10 cellular contexts compared by ENCODE assay signal in the genomic region with DNA sequence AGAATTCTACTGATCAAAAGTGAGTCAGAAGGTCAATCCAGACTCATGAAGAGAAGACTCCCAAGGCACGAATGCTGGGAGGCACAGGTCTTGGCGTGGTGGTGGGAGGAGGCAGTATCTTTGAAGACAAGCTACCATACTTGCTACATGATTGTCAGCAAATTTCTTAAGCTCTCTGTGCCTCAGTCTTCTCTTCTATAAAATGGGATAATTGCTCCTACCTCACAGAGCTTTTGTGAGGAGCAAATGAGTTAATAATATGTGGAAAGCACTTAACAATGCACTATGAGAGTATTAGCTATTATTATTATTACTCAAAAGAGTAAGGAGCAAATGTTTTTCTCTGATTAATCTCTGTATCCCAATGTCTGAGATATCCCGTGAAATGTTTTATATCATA. TPM values are rescaled to one million over a fixed set of nuclear protein-coding genes. Genes with fewer than 3 reads are reported as not detected.
DNase-seq lines count a peak whose midpoint lies in the region; ATAC-seq and TF ChIP-seq lines count a peak whose summit lies in the region.
"Had no signal": no experiment of that assay in that cellular context is flagged by ENCODE, and none has a peak within 500 bp of the region (broad histone marks: within the 10 kb centered on the region; RNA-seq: fewer than 3 reads in every experiment).

No MANE protein-coding gene starts in this region.

- CTCF ChIA-PET in activated CD4-positive, alpha-beta T cell treated with anti-CD3 and anti-CD28 coated beads, Interleukin-2, amount 10 ng/mL, durations not matched to agents 7 days and 5 days (lab: Charles Lee) = interaction anchor here (0.8 to 3.0 kb wide), 5 partner anchors 10 to 124 kb away, joined by 3 to 18 read pairs (median 6); no protein-coding TSS in a partner anchor

- peak overlapping the region; percentile 99 for H3K27ac Mint-ChIP-seq in activated CD4-positive, alpha-beta T cell treated with anti-CD3 and anti-CD28 coated beads, Interleukin-2, amount 10 ng/mL, durations not matched to agents 7 days and 5 days
- peak overlapping the region; percentile 40 for H3K27ac Mint-ChIP-seq in endodermal cell

- peaks cover 72% of the 10 kb centered on the region for H3K4me1 Mint-ChIP-seq in activated CD4-positive, alpha-beta T cell treated with anti-CD3 and anti-CD28 coated beads, Interleukin-2, amount 10 ng/mL, durations not matched to agents 7 days and 5 days
- peaks cover 27% of the 10 kb centered on the region for H3K4me1 Mint-ChIP-seq in endodermal cell

- H3K36me3 ChIP-seq in Peyer's patch (peaks cover 0 to 4% (median 0%) of the 10 kb centered on the region in 3 donors), endodermal cell (ENCODE audit: control insufficient read depth, insufficient read depth, low read length) (peaks cover 39% of the 10 kb centered on the region), skeletal muscle tissue (ENCODE audit: control insufficient read depth in 3 of 3, insufficient read depth in 3 of 3, low read length in 3 of 3) (no peaks in the 10 kb centered on the region)

- TF ChIP-seq POLR2A in Peyer's patch (IDR thresholded peaks at IDR 0.05) = no peak

- H3K4me3 Mint-ChIP-seq in activated CD4-positive, alpha-beta T cell treated with anti-CD3 and anti-CD28 coated beads, Interleukin-2, amount 10 ng/mL, durations not matched to agents 7 days and 5 days = no peak overlapping the region
- H3K4me3 Mint-ChIP-seq in endodermal cell = no peak overlapping the region

- peak overlapping the region; percentile 62 to 79 (median 74) for H3K27ac ChIP-seq in Peyer's patch
- no peak overlapping the region for H3K27ac ChIP-seq in endodermal cell (ENCODE audit: low read depth, low read length)
- H3K27ac ChIP-seq in skeletal muscle tissue (ENCODE audit: low read depth, low read length) = peak overlapping the region; percentile 83

- H3K4me3 ChIP-seq in Peyer's patch (no peak overlapping the region), endodermal cell (ENCODE audit: low read length) (no peak overlapping the region), skeletal muscle tissue (ENCODE audit: low read length in 3 of 3) (no peak overlapping the region)

- no peaks in the 10 kb centered on the region for H3K27me3 ChIP-seq in Peyer's patch
- H3K27me3 ChIP-seq in endodermal cell (ENCODE audit: control insufficient read depth, insufficient read depth, low read length, poor library complexity, severe bottlenecking) = no peaks in the 10 kb centered on the region
- no peaks in the 10 kb centered on the region for H3K27me3 ChIP-seq in skeletal muscle tissue (ENCODE audit: control insufficient read depth in 3 of 3, insufficient read depth in 3 of 3, low read length in 3 of 3)

- peaks cover 14% of the 10 kb centered on the region for H3K36me3 Mint-ChIP-seq in activated CD4-positive, alpha-beta T cell treated with anti-CD3 and anti-CD28 coated beads, Interleukin-2, amount 10 ng/mL, durations not matched to agents 7 days and 5 days (ENCODE audit: low read depth)
- peaks cover 24% of the 10 kb centered on the region for H3K36me3 Mint-ChIP-seq in endodermal cell (ENCODE audit: low read depth)

- no peaks in the 10 kb centered on the region for H3K9me3 ChIP-seq in Peyer's patch
- H3K9me3 ChIP-seq in endodermal cell (ENCODE audit: control insufficient read depth, low read length) = no peaks in the 10 kb centered on the region
- H3K9me3 ChIP-seq in skeletal muscle tissue (ENCODE audit: control insufficient read depth in 3 of 3, low read length in 3 of 3) = no peaks in the 10 kb centered on the region

- ATAC-seq in HG03097 (IDR thresholded peaks at IDR 0.05; ENCODE audit: low FRiP score, unreplicated experiment) (no peak), HG03520 (IDR thresholded peaks at IDR 0.05; ENCODE audit: unreplicated experiment) (no peak)
- ATAC-seq: Right ventricle myocardium inferior had no signal

- DNase-seq in activated CD4-positive, alpha-beta T cell treated with anti-CD3 and anti-CD28 coated beads, Interleukin-2, amount 10 ng/mL, durations not matched to agents 7 days and 5 days = no peak
- no peak for DNase-seq in activated CD4-positive, alpha-beta T cell treated with anti-CD3 and anti-CD28 coated beads, Interleukin-2, amount 50 U/mL, for 4 hours
- no peak for DNase-seq in Peyer's patch
- DNase-seq in endodermal cell = no peak
- no peak for DNase-seq in NCI-H1694 treated with DMSO at 0.1 percent for 48 hours (lab: John Stamatoyannopoulos, UW)
- DNase-seq: ACHN had no signal

- no peak for TF ChIP-seq CTCF in Peyer's patch (IDR thresholded peaks at IDR 0.05)
- TF ChIP-seq CTCF in endodermal cell (conservative IDR thresholded peaks at IDR 0.05) = no peak

- 100% methylated on average over 2 of the region's 3 CpGs for WGBS in endodermal cell (ENCODE audit: insufficient coverage in 1 of 2, insufficient read length in 1 of 2), 2 experiments

- POLR2A ChIA-PET in activated CD4-positive, alpha-beta T cell treated with anti-CD3 and anti-CD28 coated beads, Interleukin-2, amount 10 ng/mL, durations not matched to agents 7 days and 5 days (lab: Charles Lee) = interaction anchor here (1.2 kb wide), 1 partner anchor 34 kb away, joined by 5 read pairs; no protein-coding TSS in a partner anchor

- H3K27me3 Mint-ChIP-seq in activated CD4-positive, alpha-beta T cell treated with anti-CD3 and anti-CD28 coated beads, Interleukin-2, amount 10 ng/mL, durations not matched to agents 7 days and 5 days = no peaks in the 10 kb centered on the region
- H3K27me3 Mint-ChIP-seq in endodermal cell (ENCODE audit: insufficient read depth) = no peaks in the 10 kb centered on the region

- H3K4me1 ChIP-seq in Peyer's patch (peaks cover 0 to 24% (median 6%) of the 10 kb centered on the region in 4 donors), endodermal cell (ENCODE audit: control insufficient read depth, insufficient read depth, low read length) (peaks cover 4% of the 10 kb centered on the region), skeletal muscle tissue (ENCODE audit: control insufficient read depth in 3 of 3, insufficient read depth in 3 of 3, low read length in 3 of 3) (peaks cover 16 to 32% (median 27%) of the 10 kb centered on the region in 3 donors)

- H3K9ac ChIP-seq in endodermal cell (ENCODE audit: extremely low read depth, low read length, poor library complexity, severe bottlenecking) (no peak overlapping the region), skeletal muscle tissue (ENCODE audit: low read depth in 1 of 3, low read length in 3 of 3) (no peak overlapping the region)

- H3K9me3 Mint-ChIP-seq in activated CD4-positive, alpha-beta T cell treated with anti-CD3 and anti-CD28 coated beads, Interleukin-2, amount 10 ng/mL, durations not matched to agents 7 days and 5 days = peaks cover 2% of the 10 kb centered on the region
- H3K9me3 Mint-ChIP-seq in endodermal cell = no peaks in the 10 kb centered on the region

RNA-seq across cellular contexts. Expression of a gene that starts 36.2 kb away (rescaled TPM):
- 10 to 100 TPM; 14.5 TPM for total RNA-seq in activated CD4-positive, alpha-beta T cell treated with anti-CD3 and anti-CD28 coated beads, Interleukin-2, amount 10 ng/mL, durations not matched to agents 7 days and 5 days
- total RNA-seq in Peyer's patch (10 to 100 TPM; 23.1 to 53.9 (median 34.9) TPM), endodermal cell (10 to 100 TPM; 16.9 to 17.3 TPM), skeletal muscle tissue (24.0 TPM)
- 6.8 TPM for polyA plus RNA-seq in endodermal cell (2013, experiment 1 of 2)
- 7.0 TPM for polyA plus RNA-seq in endodermal cell (2013, experiment 2 of 2)

RNA-seq across cellular contexts. Expression of a gene that starts 42.3 kb away (rescaled TPM):
- 1 to 10 TPM; 1.2 to 1.5 TPM for total RNA-seq in activated CD4-positive, alpha-beta T cell treated with anti-CD3 and anti-CD28 coated beads, Interleukin-2, amount 10 ng/mL, durations not matched to agents 7 days and 5 days
- total RNA-seq in Peyer's patch (1 to 10 TPM in 2 of 4 donors, under 1 TPM in 1, not detected in 1; 0.27 to 4.1 (median 1.8) TPM), endodermal cell (1 to 10 TPM; 2.0 to 2.8 TPM), skeletal muscle tissue (1.0 TPM)
- 0.25 TPM for polyA plus RNA-seq in endodermal cell (2013, experiment 1 of 2)
- 0.29 TPM for polyA plus RNA-seq in endodermal cell (2013, experiment 2 of 2)
